Comparison of ENCODE assay signal across 31 cellular contexts in the genomic region with DNA sequence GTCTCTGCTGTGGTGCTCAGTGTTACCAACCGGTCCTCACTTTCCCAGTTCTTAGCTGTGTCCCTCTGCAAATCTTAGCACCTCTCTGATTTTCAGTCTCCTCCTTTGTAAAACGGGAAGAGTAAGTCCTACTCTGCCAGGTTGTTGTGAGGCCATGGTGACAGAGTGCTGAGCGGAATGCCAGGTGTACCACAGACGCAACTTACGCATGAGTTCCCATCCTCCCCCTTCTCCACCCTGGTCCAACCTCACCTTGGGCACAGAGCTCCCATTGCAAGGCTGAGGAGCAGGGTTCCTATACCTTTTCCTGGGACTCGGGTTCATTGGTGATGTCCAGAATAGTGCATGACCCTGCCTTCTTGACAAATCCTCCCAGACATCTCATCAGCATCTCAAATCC.
"Had no signal": no experiment of that assay in that cellular context is flagged by ENCODE, and none has a peak within 500 bp of the region (broad histone marks: within the 10 kb centered on the region; RNA-seq: fewer than 3 reads in every experiment).

No MANE protein-coding gene starts in this region.

- H3K4me1 ChIP-seq: heart left ventricle had no signal

- H3K27me3 ChIP-seq: ascending aorta, brain microvascular endothelial cell, dorsolateral prefrontal cortex, heart left ventricle had no signal

- H3K4me1 Mint-ChIP-seq: activated CD4-positive, alpha-beta T cell treated with anti-CD3 and anti-CD28 coated beads for 36 hours; activated naive CD4-positive, alpha-beta T cell treated with anti-CD3 and anti-CD28 coated beads, Interleukin-2, amount 10 ng/mL, durations not matched to agents 7 days and 5 days; central memory CD8-positive, alpha-beta T cell; T-helper 17 cell had no signal

- H3K36me3 ChIP-seq: ascending aorta, brain microvascular endothelial cell, heart left ventricle, WERI-Rb-1 had no signal

- H3K27ac Mint-ChIP-seq: activated CD4-positive, alpha-beta memory T cell treated with anti-CD3 and anti-CD28 coated beads for 36 hours; activated CD4-positive, alpha-beta T cell treated with anti-CD3 and anti-CD28 coated beads for 36 hours; activated CD4-positive, alpha-beta T cell treated with anti-CD3 and anti-CD28 coated beads, Interleukin-2, amount 10 ng/mL, durations not matched to agents 24 days and 14 days; activated naive CD4-positive, alpha-beta T cell treated with anti-CD3 and anti-CD28 coated beads, Interleukin-2, amount 10 ng/mL, durations not matched to agents 7 days and 5 days; activated naive CD8-positive, alpha-beta T cell treated with anti-CD3 and anti-CD28 coated beads, Interleukin-2, amount 10 ng/mL, durations not matched to agents 7 days and 5 days; activated T-cell treated with anti-CD3 and anti-CD28 coated beads, Interleukin-2, amount 50 U/mL, for 24 hours; activated T-cell treated with anti-CD3 and anti-CD28 coated beads, Interleukin-2, amount 50 U/mL, for 72 hours; dendritic cell treated with granulocyte-macrophage colony-stimulating factor and Interleukin-4, amounts not matched to agents 40 ng/mL and 50 ng/mL, for 4 days; endodermal cell; T-helper 17 cell; T-helper 2 cell treated with Interferon-gamma antibody and Interleukin-4, amounts not matched to agents 5 μg/mL and 100 μg/mL, for 36 hours had no signal

- H3K27ac ChIP-seq: ascending aorta, brain microvascular endothelial cell, coronary artery, dorsolateral prefrontal cortex, heart left ventricle, WERI-Rb-1 had no signal

- H3K36me3 Mint-ChIP-seq: activated CD4-positive, alpha-beta memory T cell treated with anti-CD3 and anti-CD28 coated beads for 36 hours; activated naive CD4-positive, alpha-beta T cell treated with anti-CD3 and anti-CD28 coated beads, Interleukin-2, amount 10 ng/mL, durations not matched to agents 7 days and 5 days; activated naive CD4-positive, alpha-beta T cell treated with anti-CD3 and anti-CD28 coated beads, Interleukin-2, amount 50 U/mL, for 72 hours; activated naive CD8-positive, alpha-beta T cell treated with anti-CD3 and anti-CD28 coated beads, Interleukin-2, amount 10 ng/mL, durations not matched to agents 7 days and 5 days had no signal

- ATAC-seq: activated CD4-positive, alpha-beta T cell treated with anti-CD3 and anti-CD28 coated beads for 36 hours; activated naive CD4-positive, alpha-beta T cell treated with anti-CD3 and anti-CD28 coated beads, Interleukin-2, amount 50 U/mL, for 72 hours; activated T-cell treated with anti-CD3 and anti-CD28 coated beads, Interleukin-2, amount 50 U/mL, for 72 hours; esophagus mucosa; heart left ventricle; T-helper 17 cell had no signal

- H3K4me3 ChIP-seq: ascending aorta, coronary artery, dorsolateral prefrontal cortex, heart left ventricle had no signal

- H3K4me3 Mint-ChIP-seq: activated CD4-positive, alpha-beta memory T cell treated with anti-CD3 and anti-CD28 coated beads for 36 hours; activated CD4-positive, alpha-beta T cell treated with anti-CD3 and anti-CD28 coated beads for 36 hours; activated CD4-positive, alpha-beta T cell treated with anti-CD3 and anti-CD28 coated beads, Interleukin-2, amount 10 ng/mL, durations not matched to agents 24 days and 14 days; activated naive CD4-positive, alpha-beta T cell treated with anti-CD3 and anti-CD28 coated beads, Interleukin-2, amount 10 ng/mL, durations not matched to agents 7 days and 5 days; activated naive CD8-positive, alpha-beta T cell treated with anti-CD3 and anti-CD28 coated beads, Interleukin-2, amount 10 ng/mL, durations not matched to agents 7 days and 5 days; activated T-cell treated with anti-CD3 and anti-CD28 coated beads, Interleukin-2, amount 50 U/mL, for 24 hours; activated T-cell treated with anti-CD3 and anti-CD28 coated beads, Interleukin-2, amount 50 U/mL, for 72 hours; central memory CD8-positive, alpha-beta T cell; dendritic cell treated with granulocyte-macrophage colony-stimulating factor and Interleukin-4, amounts not matched to agents 40 ng/mL and 50 ng/mL, for 4 days; endodermal cell; T-helper 17 cell; T-helper 2 cell treated with Interferon-gamma antibody and Interleukin-4, amounts not matched to agents 5 μg/mL and 100 μg/mL, for 36 hours had no signal

- H3K9me3 ChIP-seq: ascending aorta, heart left ventricle had no signal

- DNase-seq: activated CD4-positive, alpha-beta memory T cell treated with anti-CD3 and anti-CD28 coated beads for 36 hours; activated CD4-positive, alpha-beta T cell treated with anti-CD3 and anti-CD28 coated beads for 36 hours; activated CD4-positive, alpha-beta T cell treated with anti-CD3 and anti-CD28 coated beads, Interleukin-2, amount 10 ng/mL, durations not matched to agents 24 days and 14 days; activated CD4-positive, CD25-positive, alpha-beta regulatory T cell; activated CD4-positive, CD25-positive, alpha-beta regulatory T cell treated with anti-CD3 and anti-CD28 coated beads, Interleukin-2, amount 50 U/mL, for 72 hours; activated CD8-positive, alpha-beta memory T cell treated with anti-CD3 and anti-CD28 coated beads, Interleukin-2, amount 50 U/mL, for 48 hours; activated gamma-delta T cell; activated naive CD4-positive, alpha-beta T cell; activated naive CD4-positive, alpha-beta T cell treated with anti-CD3 and anti-CD28 coated beads, Interleukin-2, amount 10 ng/mL, durations not matched to agents 7 days and 5 days; activated naive CD8-positive, alpha-beta T cell treated with anti-CD3 and anti-CD28 coated beads, Interleukin-2, amount 10 ng/mL, durations not matched to agents 7 days and 5 days; activated T-cell treated with anti-CD3 and anti-CD28 coated beads for 4 hours; activated T-cell treated with anti-CD3 and anti-CD28 coated beads, Interleukin-2, amount 50 U/mL, for 24 hours; activated T-cell treated with anti-CD3 and anti-CD28 coated beads, Interleukin-2, amount 50 U/mL, for 72 hours; brain microvascular endothelial cell; dorsolateral prefrontal cortex; effector memory CD4-positive, alpha-beta T cell; endodermal cell; foreskin fibroblast; glutamatergic neuron; T-helper 1 cell; T-helper 17 cell; T1000; WERI-Rb-1 had no signal

- H3K27me3 Mint-ChIP-seq: activated CD4-positive, alpha-beta memory T cell treated with anti-CD3 and anti-CD28 coated beads for 36 hours; activated CD4-positive, alpha-beta T cell treated with anti-CD3 and anti-CD28 coated beads for 36 hours; activated T-cell treated with anti-CD3 and anti-CD28 coated beads, Interleukin-2, amount 50 U/mL, for 24 hours; central memory CD8-positive, alpha-beta T cell; T-helper 17 cell had no signal

- H3K9me3 Mint-ChIP-seq: activated CD4-positive, alpha-beta T cell treated with anti-CD3 and anti-CD28 coated beads, Interleukin-2, amount 10 ng/mL, durations not matched to agents 24 days and 14 days; activated naive CD4-positive, alpha-beta T cell treated with anti-CD3 and anti-CD28 coated beads, Interleukin-2, amount 10 ng/mL, durations not matched to agents 7 days and 5 days; activated naive CD4-positive, alpha-beta T cell treated with anti-CD3 and anti-CD28 coated beads, Interleukin-2, amount 50 U/mL, for 72 hours; activated naive CD8-positive, alpha-beta T cell treated with anti-CD3 and anti-CD28 coated beads, Interleukin-2, amount 10 ng/mL, durations not matched to agents 7 days and 5 days; activated T-cell treated with anti-CD3 and anti-CD28 coated beads, Interleukin-2, amount 50 U/mL, for 24 hours; activated T-cell treated with anti-CD3 and anti-CD28 coated beads, Interleukin-2, amount 50 U/mL, for 72 hours; central memory CD8-positive, alpha-beta T cell; dendritic cell treated with granulocyte-macrophage colony-stimulating factor and Interleukin-4, amounts not matched to agents 40 ng/mL and 50 ng/mL, for 4 days; endodermal cell; T-helper 2 cell treated with Interferon-gamma antibody and Interleukin-4, amounts not matched to agents 5 μg/mL and 100 μg/mL, for 36 hours had no signal
